ENCODE assay signal across 9 cellular contexts in genomic region chr16:56463153-56463552, GRCh38.
"Had no signal": no experiment of that assay in that cellular context is flagged by ENCODE, and none has a peak within 500 bp of the region (broad histone marks: within the 10 kb centered on the region; RNA-seq: fewer than 3 reads in every experiment).

No MANE protein-coding gene starts in this region.

- H3K4me3 Mint-ChIP-seq: IgD-negative memory B cell had no signal

- DNase-seq: IMR-90, Karpas-422, KBM-7, KG1 had no signal

- H3K9me3 Mint-ChIP-seq: IgD-negative memory B cell had no signal

- FAIRE-seq: HepG2, HTR-8/SVneo had no signal

- H3K27me3 Mint-ChIP-seq: IgD-negative memory B cell had no signal

- H3K9ac ChIP-seq: KMS-11 had no signal

- H3K27ac Mint-ChIP-seq: IgD-negative memory B cell had no signal

- H3K27ac ChIP-seq: HL-60, KMS-11 had no signal

- ATAC-seq: HepG2 had no signal

- H3K4me1 Mint-ChIP-seq: IgD-negative memory B cell had no signal

- H3K4me2 ChIP-seq: KMS-11 had no signal
